ENCODE assay signal across 1 cellular context in the genomic region with DNA sequence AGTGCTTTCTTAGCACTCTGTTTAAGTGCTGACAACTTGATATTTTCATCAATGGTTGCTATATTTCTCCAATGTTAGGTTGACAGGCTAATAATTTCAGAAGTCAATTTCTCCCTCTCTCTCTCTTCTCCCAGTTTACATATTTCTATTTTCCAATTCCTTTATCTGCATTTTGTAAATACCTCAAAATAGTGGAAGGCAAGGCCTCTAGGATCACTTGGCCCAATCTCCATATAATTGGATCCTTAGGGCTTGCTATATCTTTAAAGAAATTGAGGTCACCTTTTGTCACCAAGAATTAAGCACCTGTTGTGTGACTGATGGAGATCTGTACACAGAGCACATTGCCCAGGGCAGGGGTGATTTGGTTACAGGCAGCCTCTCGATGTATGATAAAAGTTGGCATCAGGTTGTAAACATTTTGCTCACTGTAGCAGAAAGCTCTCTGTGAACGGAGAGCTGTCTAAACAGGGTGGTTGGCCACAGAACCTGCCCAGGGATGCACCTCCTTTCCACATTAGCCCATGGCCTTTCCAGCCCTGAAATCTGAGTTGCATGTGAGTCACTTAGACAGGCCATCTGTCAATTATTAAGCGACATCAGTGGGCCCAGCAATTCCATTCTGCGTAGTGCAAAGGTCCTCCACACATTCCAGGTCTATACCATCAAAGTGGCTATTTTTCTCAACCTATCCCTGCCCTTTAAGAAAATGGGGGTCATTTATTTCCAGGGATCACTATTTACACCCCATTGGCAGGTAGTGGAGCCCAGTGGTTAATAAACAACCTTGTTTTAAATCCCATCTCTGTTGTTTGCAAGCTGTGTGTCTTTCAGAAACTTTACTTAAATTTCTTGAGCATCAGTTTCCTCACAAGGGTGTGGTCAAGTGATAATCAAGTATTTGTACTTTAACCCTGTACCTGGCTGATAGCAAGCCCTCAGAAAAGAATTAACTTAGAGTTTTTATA.
A peak's percentile ranks its signal among the peaks of the same experiment; 100 is the strongest.
TF ChIP-seq lines count a peak whose summit lies in the region.

No MANE protein-coding gene starts in this region.

TF ChIP-seq in HepG2, 621 proteins besides CTCF, POLR2A, EP300 and RAD21 (continued from another document and continues in another):
- no peak for TF ChIP-seq MBD4 (IDR thresholded peaks at IDR 0.05; ENCODE audit: borderline replicate concordance, low read length)
- TF ChIP-seq SIX4 (CRISPR knock-in tag; IDR thresholded peaks at IDR 0.05) = peak; percentile 96
- peak; percentile 73 for TF ChIP-seq ATF1 (CRISPR knock-in tag; IDR thresholded peaks at IDR 0.05)
- no peak for TF ChIP-seq PLSCR1 (CRISPR knock-in tag; IDR thresholded peaks at IDR 0.05; ENCODE audit: borderline replicate concordance)
- TF ChIP-seq RBM22 (optimal IDR thresholded peaks at IDR 0.05; ENCODE audit: low read length) = no peak
- 0 out of 2 replicates have a peak, but pooled peaks have one; percentile 23 for TF ChIP-seq BHLHE40 (IDR thresholded peaks at IDR 0.05; ENCODE audit: low read length)
- TF ChIP-seq RFX1 (IDR thresholded peaks at IDR 0.05) = no peak
- TF ChIP-seq ZFP37 (CRISPR knock-in tag; IDR thresholded peaks at IDR 0.05; ENCODE audit: borderline replicate concordance) = peak; percentile 35; the same call in 1 of the 2 replicates
- no peak for TF ChIP-seq GPN1 (CRISPR knock-in tag; IDR thresholded peaks at IDR 0.05; ENCODE audit: borderline replicate concordance)
- TF ChIP-seq GMEB2 (CRISPR knock-in tag; IDR thresholded peaks at IDR 0.05; ENCODE audit: low read depth) = no peak
- TF ChIP-seq, protein P1, sequence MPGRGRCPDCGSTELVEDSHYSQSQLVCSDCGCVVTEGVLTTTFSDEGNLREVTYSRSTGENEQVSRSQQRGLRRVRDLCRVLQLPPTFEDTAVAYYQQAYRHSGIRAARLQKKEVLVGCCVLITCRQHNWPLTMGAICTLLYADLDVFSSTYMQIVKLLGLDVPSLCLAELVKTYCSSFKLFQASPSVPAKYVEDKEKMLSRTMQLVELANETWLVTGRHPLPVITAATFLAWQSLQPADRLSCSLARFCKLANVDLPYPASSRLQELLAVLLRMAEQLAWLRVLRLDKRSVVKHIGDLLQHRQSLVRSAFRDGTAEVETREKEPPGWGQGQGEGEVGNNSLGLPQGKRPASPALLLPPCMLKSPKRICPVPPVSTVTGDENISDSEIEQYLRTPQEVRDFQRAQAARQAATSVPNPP (CRISPR knock-in tag; IDR thresholded peaks at IDR 0.05) = no peak
- TF ChIP-seq ZNF891 (CRISPR knock-in tag; IDR thresholded peaks at IDR 0.05) = no peak
- TF ChIP-seq ZBTB7A (CRISPR knock-in tag; IDR thresholded peaks at IDR 0.05) = no peak
- TF ChIP-seq, protein P2, sequence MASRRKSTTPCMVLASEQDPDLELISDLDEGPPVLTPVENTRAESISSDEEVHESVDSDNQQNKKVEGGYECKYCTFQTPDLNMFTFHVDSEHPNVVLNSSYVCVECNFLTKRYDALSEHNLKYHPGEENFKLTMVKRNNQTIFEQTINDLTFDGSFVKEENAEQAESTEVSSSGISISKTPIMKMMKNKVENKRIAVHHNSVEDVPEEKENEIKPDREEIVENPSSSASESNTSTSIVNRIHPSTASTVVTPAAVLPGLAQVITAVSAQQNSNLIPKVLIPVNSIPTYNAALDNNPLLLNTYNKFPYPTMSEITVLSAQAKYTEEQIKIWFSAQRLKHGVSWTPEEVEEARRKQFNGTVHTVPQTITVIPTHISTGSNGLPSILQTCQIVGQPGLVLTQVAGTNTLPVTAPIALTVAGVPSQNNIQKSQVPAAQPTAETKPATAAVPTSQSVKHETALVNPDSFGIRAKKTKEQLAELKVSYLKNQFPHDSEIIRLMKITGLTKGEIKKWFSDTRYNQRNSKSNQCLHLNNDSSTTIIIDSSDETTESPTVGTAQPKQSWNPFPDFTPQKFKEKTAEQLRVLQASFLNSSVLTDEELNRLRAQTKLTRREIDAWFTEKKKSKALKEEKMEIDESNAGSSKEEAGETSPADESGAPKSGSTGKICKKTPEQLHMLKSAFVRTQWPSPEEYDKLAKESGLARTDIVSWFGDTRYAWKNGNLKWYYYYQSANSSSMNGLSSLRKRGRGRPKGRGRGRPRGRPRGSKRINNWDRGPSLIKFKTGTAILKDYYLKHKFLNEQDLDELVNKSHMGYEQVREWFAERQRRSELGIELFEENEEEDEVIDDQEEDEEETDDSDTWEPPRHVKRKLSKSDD (CRISPR knock-in tag; IDR thresholded peaks at IDR 0.05; ENCODE audit: low read depth) = peak; percentile 84
- TF ChIP-seq ZNF331 (CRISPR knock-in tag; IDR thresholded peaks at IDR 0.05) = peak; percentile 57; the same call in 1 of the 2 replicates
- TF ChIP-seq, protein P3, sequence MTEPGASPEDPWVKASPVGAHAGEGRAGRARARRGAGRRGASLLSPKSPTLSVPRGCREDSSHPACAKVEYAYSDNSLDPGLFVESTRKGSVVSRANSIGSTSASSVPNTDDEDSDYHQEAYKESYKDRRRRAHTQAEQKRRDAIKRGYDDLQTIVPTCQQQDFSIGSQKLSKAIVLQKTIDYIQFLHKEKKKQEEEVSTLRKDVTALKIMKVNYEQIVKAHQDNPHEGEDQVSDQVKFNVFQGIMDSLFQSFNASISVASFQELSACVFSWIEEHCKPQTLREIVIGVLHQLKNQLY (CRISPR knock-in tag; IDR thresholded peaks at IDR 0.05) = peak; percentile 38; the same call in 1 of the 2 replicates
- TF ChIP-seq RXRB (CRISPR knock-in tag; IDR thresholded peaks at IDR 0.05; ENCODE audit: borderline replicate concordance) = peak; percentile 78
- TF ChIP-seq SMAD9 (CRISPR knock-in tag; IDR thresholded peaks at IDR 0.05) = no peak
- TF ChIP-seq ZNF556 (CRISPR knock-in tag; IDR thresholded peaks at IDR 0.05; ENCODE audit: borderline replicate concordance) = peak; percentile 38; the same call in 1 of the 2 replicates
- no peak for TF ChIP-seq ZNF513 (CRISPR knock-in tag; conservative IDR thresholded peaks at IDR 0.05)
- TF ChIP-seq SP140L (CRISPR knock-in tag; IDR thresholded peaks at IDR 0.05; ENCODE audit: borderline replicate concordance) = no peak
- TF ChIP-seq NFYB (CRISPR knock-in tag; IDR thresholded peaks at IDR 0.05) = 0 out of 2 replicates have a peak, but pooled peaks have one; percentile 12
- TF ChIP-seq ZNF619 (CRISPR knock-in tag; IDR thresholded peaks at IDR 0.05) = no peak
- TF ChIP-seq SP2 (CRISPR knock-in tag; IDR thresholded peaks at IDR 0.05) = no peak
- no peak for TF ChIP-seq MTF2 (CRISPR knock-in tag; IDR thresholded peaks at IDR 0.05; ENCODE audit: borderline replicate concordance)
- peak; percentile 81 for TF ChIP-seq CREM (IDR thresholded peaks at IDR 0.05)
- no peak for TF ChIP-seq CREM (CRISPR knock-in tag; IDR thresholded peaks at IDR 0.05)
- TF ChIP-seq ZNF816 (CRISPR knock-in tag; IDR thresholded peaks at IDR 0.05; ENCODE audit: borderline replicate concordance) = no peak
- TF ChIP-seq MAX (IDR thresholded peaks at IDR 0.05) = peak; percentile 74
- TF ChIP-seq ZNF337 (CRISPR knock-in tag; IDR thresholded peaks at IDR 0.05; ENCODE audit: borderline replicate concordance, low read depth) = peak; percentile 86; the same call in 1 of the 2 replicates
- no peak for TF ChIP-seq CEBPB (IDR thresholded peaks at IDR 0.05; ENCODE audit: borderline replicate concordance, low read depth, low read length)
- TF ChIP-seq POGZ (CRISPR knock-in tag; IDR thresholded peaks at IDR 0.05) = peak; percentile 73
- TF ChIP-seq, protein P4, sequence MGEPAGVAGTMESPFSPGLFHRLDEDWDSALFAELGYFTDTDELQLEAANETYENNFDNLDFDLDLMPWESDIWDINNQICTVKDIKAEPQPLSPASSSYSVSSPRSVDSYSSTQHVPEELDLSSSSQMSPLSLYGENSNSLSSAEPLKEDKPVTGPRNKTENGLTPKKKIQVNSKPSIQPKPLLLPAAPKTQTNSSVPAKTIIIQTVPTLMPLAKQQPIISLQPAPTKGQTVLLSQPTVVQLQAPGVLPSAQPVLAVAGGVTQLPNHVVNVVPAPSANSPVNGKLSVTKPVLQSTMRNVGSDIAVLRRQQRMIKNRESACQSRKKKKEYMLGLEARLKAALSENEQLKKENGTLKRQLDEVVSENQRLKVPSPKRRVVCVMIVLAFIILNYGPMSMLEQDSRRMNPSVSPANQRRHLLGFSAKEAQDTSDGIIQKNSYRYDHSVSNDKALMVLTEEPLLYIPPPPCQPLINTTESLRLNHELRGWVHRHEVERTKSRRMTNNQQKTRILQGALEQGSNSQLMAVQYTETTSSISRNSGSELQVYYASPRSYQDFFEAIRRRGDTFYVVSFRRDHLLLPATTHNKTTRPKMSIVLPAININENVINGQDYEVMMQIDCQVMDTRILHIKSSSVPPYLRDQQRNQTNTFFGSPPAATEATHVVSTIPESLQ (CRISPR knock-in tag; conservative IDR thresholded peaks at IDR 0.05) = no peak
- TF ChIP-seq SP1 (IDR thresholded peaks at IDR 0.05) = no peak
- no peak for TF ChIP-seq SP1 (CRISPR knock-in tag; IDR thresholded peaks at IDR 0.05)
- no peak for TF ChIP-seq GRHL1 (CRISPR knock-in tag; conservative IDR thresholded peaks at IDR 0.05)
- TF ChIP-seq POLR2AphosphoS2 (IDR thresholded peaks at IDR 0.05; ENCODE audit: low read depth, low read length) = no peak
- TF ChIP-seq FOXC1 (CRISPR knock-in tag; IDR thresholded peaks at IDR 0.05; ENCODE audit: borderline replicate concordance) = no peak
- TF ChIP-seq ELF4 (CRISPR knock-in tag; IDR thresholded peaks at IDR 0.05; ENCODE audit: borderline replicate concordance) = no peak
- TF ChIP-seq HNRNPUL1 (IDR thresholded peaks at IDR 0.05; ENCODE audit: low read depth, low read length) = peak; percentile 91
- TF ChIP-seq YEATS4 (CRISPR knock-in tag; IDR thresholded peaks at IDR 0.05; ENCODE audit: borderline replicate concordance) = peak; percentile 48; the same call in 1 of the 2 replicates
- peak; percentile 31; the same call in 1 of the 2 replicates for TF ChIP-seq ZSCAN20 (CRISPR knock-in tag; IDR thresholded peaks at IDR 0.05; ENCODE audit: borderline replicate concordance)
- TF ChIP-seq NONO (IDR thresholded peaks at IDR 0.05) = no peak
- TF ChIP-seq NONO (CRISPR knock-in tag; conservative IDR thresholded peaks at IDR 0.05) = no peak; the same call in 1 of the 2 replicates
- no peak; the same call in 1 of the 2 replicates for TF ChIP-seq TCF7L2 (IDR thresholded peaks at IDR 0.05; ENCODE audit: low read depth, low read length)
- peak; percentile 85 for TF ChIP-seq HDAC1 (CRISPR knock-in tag; IDR thresholded peaks at IDR 0.05)
- TF ChIP-seq CHD4 (IDR thresholded peaks at IDR 0.05; ENCODE audit: borderline replicate concordance, low read length) = peak; percentile 95; the same call in 1 of the 2 replicates
- TF ChIP-seq NFYC (CRISPR knock-in tag; IDR thresholded peaks at IDR 0.05) = peak; percentile 30
- TF ChIP-seq HOXA9 (CRISPR knock-in tag; IDR thresholded peaks at IDR 0.05; ENCODE audit: borderline replicate concordance) = no peak
- TF ChIP-seq, protein P5, sequence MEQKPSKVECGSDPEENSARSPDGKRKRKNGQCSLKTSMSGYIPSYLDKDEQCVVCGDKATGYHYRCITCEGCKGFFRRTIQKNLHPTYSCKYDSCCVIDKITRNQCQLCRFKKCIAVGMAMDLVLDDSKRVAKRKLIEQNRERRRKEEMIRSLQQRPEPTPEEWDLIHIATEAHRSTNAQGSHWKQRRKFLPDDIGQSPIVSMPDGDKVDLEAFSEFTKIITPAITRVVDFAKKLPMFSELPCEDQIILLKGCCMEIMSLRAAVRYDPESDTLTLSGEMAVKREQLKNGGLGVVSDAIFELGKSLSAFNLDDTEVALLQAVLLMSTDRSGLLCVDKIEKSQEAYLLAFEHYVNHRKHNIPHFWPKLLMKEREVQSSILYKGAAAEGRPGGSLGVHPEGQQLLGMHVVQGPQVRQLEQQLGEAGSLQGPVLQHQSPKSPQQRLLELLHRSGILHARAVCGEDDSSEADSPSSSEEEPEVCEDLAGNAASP (CRISPR knock-in tag; IDR thresholded peaks at IDR 0.05; ENCODE audit: borderline replicate concordance) = 0 out of 2 replicates have a peak, but pooled peaks have one; percentile 37
- TF ChIP-seq HOXA3 (CRISPR knock-in tag; IDR thresholded peaks at IDR 0.05) = peak; percentile 84; the same call in 1 of the 2 replicates
- peak; percentile 94 for TF ChIP-seq SALL1 (CRISPR knock-in tag; IDR thresholded peaks at IDR 0.05)
